ENCODE assay signal across 1 cellular context in the genomic region with DNA sequence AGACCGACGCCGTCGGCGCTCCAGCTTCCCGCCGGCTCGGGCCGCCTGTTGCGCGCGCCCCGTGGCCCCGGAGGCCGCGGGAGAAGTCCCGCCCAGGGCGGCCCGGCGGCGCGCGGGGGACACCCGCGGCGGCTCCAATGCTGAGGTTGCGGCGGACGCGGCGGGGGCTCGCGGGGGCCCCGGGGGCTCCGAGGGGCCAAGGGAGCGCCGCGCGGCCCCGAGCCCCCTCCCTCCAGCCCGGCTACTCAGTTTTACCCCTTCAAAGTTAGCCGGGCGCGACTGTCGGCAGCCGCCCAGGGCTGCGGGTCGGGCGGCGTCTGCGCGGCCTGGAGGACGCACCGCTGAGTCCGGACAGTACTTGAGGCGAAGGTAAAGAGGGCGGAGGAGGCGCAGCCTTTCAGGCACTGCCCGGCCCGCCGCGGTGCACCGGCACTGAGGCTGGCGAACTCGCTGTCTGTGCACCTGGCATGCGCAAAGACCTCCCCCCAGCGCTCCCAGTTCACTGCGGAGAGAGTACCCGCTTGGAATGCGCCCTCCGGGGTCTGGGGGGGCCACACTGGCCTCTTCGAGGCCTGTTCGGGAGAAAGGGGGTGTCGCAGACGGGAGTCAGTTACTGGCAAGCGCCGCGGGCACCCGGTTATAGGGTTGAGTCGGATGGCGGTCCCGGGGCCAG.
TF ChIP-seq lines count a peak whose summit lies in the region.

No MANE protein-coding gene starts in this region.

TF ChIP-seq in endothelial cell of umbilical vein, 7 proteins besides CTCF, POLR2A, EP300 and RAD21:
- TF ChIP-seq POLR2AphosphoS5 (IDR thresholded peaks at IDR 0.05; ENCODE audit: insufficient read depth, low read depth, low read length) (no peak), EZH2 (IDR thresholded peaks at IDR 0.05; ENCODE audit: borderline replicate concordance, low read depth, low read length, severe bottlenecking) (peak; percentile 84)
